ENCODE assay signal across 11 cellular contexts in the genomic region with DNA sequence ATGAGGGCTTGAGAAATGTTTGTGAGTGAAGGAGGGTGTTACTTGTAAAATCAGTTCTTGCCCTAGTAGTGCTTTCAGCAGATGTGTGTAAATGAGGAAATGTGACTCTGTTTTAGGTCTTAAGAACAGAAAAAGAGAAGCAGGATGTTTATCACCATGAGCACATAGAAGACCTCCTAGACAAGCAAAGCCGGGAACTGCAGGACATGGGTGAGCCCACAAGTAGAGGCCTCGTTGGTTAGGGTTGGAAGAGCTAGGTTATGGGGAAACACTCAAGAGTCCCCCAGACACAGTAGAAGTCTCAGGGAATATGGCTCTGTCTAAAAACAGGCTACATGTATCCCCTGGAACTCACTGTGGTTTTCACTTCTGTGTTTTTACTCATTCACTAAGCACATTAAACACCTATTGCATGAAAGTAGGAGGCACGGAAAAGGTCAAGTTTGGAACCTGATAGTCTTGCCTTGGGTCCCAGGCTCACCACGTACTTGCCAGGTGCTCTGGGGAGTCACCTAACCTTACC. TPM values are rescaled to one million over a fixed set of nuclear protein-coding genes. Genes with fewer than 3 reads are reported as not detected.
DNase-seq lines count a peak whose midpoint lies in the region; ATAC-seq and TF ChIP-seq lines count a peak whose summit lies in the region.
"Had no signal": no experiment of that assay in that cellular context is flagged by ENCODE, and none has a peak within 500 bp of the region (broad histone marks: within the 10 kb centered on the region; RNA-seq: fewer than 3 reads in every experiment).

No MANE protein-coding gene starts in this region.

- TF ChIP-seq CTCF in GM10266 (IDR thresholded peaks at IDR 0.05; ENCODE audit: control insufficient read depth, insufficient read depth, low read depth, missing control alignments): no peak
- TF ChIP-seq CTCF in coronary artery (IDR thresholded peaks at IDR 0.05): no peak
- no peak for TF ChIP-seq CTCF in osteocyte (IDR thresholded peaks at IDR 0.05)

- no peak overlapping the region for H3K4me3 Mint-ChIP-seq in osteocyte (ENCODE audit: unreplicated experiment)

- ATAC-seq in GM19468 (IDR thresholded peaks at IDR 0.05; ENCODE audit: extremely low read depth, unreplicated experiment): peak; percentile 29
- ATAC-seq in HG03097 (IDR thresholded peaks at IDR 0.05; ENCODE audit: low FRiP score, unreplicated experiment): peak; percentile 55

- H3K4me1 Mint-ChIP-seq in osteocyte (ENCODE audit: unreplicated experiment): peaks cover 3% of the 10 kb centered on the region

- no peaks in the 10 kb centered on the region for H3K9me3 Mint-ChIP-seq in osteocyte (ENCODE audit: unreplicated experiment)

- no peak overlapping the region for H3K27ac ChIP-seq in coronary artery
- H3K27ac ChIP-seq: thyroid gland had no signal

- no peaks in the 10 kb centered on the region for H3K27me3 Mint-ChIP-seq in osteocyte (ENCODE audit: unreplicated experiment)

- DNase-seq in GM10266 (ENCODE audit: extremely low spot score) (peak; percentile 50), SIG-M5 treated with dmso at 0.1 percent for 504 hours (lab: John Stamatoyannopoulos, UW; ENCODE audit: unreplicated experiment) (peak; percentile 60), coronary artery (ENCODE audit: low spot score) (no peak), osteocyte (ENCODE audit: extremely low spot score, unreplicated experiment) (no peak)
- no peak for DNase-seq in stimulated activated CD4-positive, alpha-beta T cell treated with anti-CD3 and anti-CD28 coated beads, Interleukin-12 subunit alpha, Interleukin-12 subunit beta, amount 100 ng/mL, for 4 hours
- DNase-seq in activated naive CD4-positive, alpha-beta T cell treated with Interleukin-2 at 50 U/mL for 16 hours: no peak
- DNase-seq: NCI-H1694 treated with DMSO at 0.1 percent for 48 hours, T-helper 1 cell, thyroid gland had no signal

- H3K27ac Mint-ChIP-seq in osteocyte (ENCODE audit: unreplicated experiment): no peak overlapping the region

- H3K4me3 ChIP-seq in coronary artery: no peak overlapping the region
- H3K4me3 ChIP-seq: thyroid gland had no signal

- H3K36me3 Mint-ChIP-seq in osteocyte (ENCODE audit: unreplicated experiment): no peaks in the 10 kb centered on the region

RNA-seq across cellular contexts. Expression of gene TMEM125, which starts 48.5 kb away (rescaled TPM):
- not detected in 2 replicates for total RNA-seq in osteocyte

RNA-seq across cellular contexts. Expression of gene CFAP57, which starts 49.2 kb away (rescaled TPM):
- 0.24 TPM in 1 of 2 replicates, not detected in the other for total RNA-seq in osteocyte

RNA-seq across cellular contexts. Expression of gene EBNA1BP2, which starts 49.2 kb away (rescaled TPM):
- 38.3 and 42.8 TPM in 2 replicates for total RNA-seq in osteocyte

Comparison
In these comparisons a context has a peak if more than half of its experiments do, and no peak if none do; other contexts are left out.
1. DNase-seq: peak in GM10266 (single experiment) and SIG-M5 treated with dmso at 0.1 percent for 504 hours (single experiment); none in stimulated activated CD4-positive, alpha-beta T cell treated with anti-CD3 and anti-CD28 coated beads, Interleukin-12 subunit alpha, Interleukin-12 subunit beta, amount 100 ng/mL, for 4 hours (single experiment), activated naive CD4-positive, alpha-beta T cell treated with Interleukin-2 at 50 U/mL for 16 hours (single experiment), coronary artery (single experiment) and osteocyte (single experiment).